ENCODE assay signal across 9 cellular contexts in genomic region chr3:105827959-105828358, GRCh38. TPM values are rescaled to one million over a fixed set of nuclear protein-coding genes. Genes with fewer than 3 reads are reported as not detected.
DNase-seq lines count a peak whose midpoint lies in the region; ATAC-seq and TF ChIP-seq lines count a peak whose summit lies in the region.
"Had no signal": no experiment of that assay in that cellular context is flagged by ENCODE, and none has a peak within 500 bp of the region (broad histone marks: within the 10 kb centered on the region; RNA-seq: fewer than 3 reads in every experiment).

No MANE protein-coding gene starts in this region.

- peak overlapping the region; percentile 69 to 92 (median 87) for H3K27ac Mint-ChIP-seq in CD8-positive, alpha-beta memory T cell
- H3K27ac Mint-ChIP-seq in chondrocyte (ENCODE audit: unreplicated experiment), result peak overlapping the region; percentile 17

- no peaks in the 10 kb centered on the region for H3K9me3 Mint-ChIP-seq in CD8-positive, alpha-beta memory T cell
- H3K9me3 Mint-ChIP-seq in chondrocyte (ENCODE audit: low read depth), result peaks cover 3% of the 10 kb centered on the region

- no peaks in the 10 kb centered on the region for H3K36me3 ChIP-seq in CD8-positive, alpha-beta memory T cell (ENCODE audit: insufficient read depth, low read length)

- intact Hi-C loops in dorsolateral prefrontal cortex (cut with DNase I), result no loop called here

- peaks cover 82 to 98% (median 94%) of the 10 kb centered on the region in 3 donors for H3K4me1 Mint-ChIP-seq in CD8-positive, alpha-beta memory T cell
- peaks cover 31% of the 10 kb centered on the region for H3K4me1 Mint-ChIP-seq in chondrocyte (ENCODE audit: low read depth)

- no peaks in the 10 kb centered on the region for H3K27me3 ChIP-seq in CD8-positive, alpha-beta memory T cell (ENCODE audit: insufficient read depth, low read length, poor library complexity, severe bottlenecking)
- no peaks in the 10 kb centered on the region for H3K27me3 ChIP-seq in dorsolateral prefrontal cortex

- DNase-seq in CD8-positive, alpha-beta memory T cell, result no peak
- DNase-seq in LoVo (ENCODE audit: low spot score) (peak; percentile 38), chondrocyte (ENCODE audit: low spot score) (no peak), mucosa of gallbladder (ENCODE audit: low spot score) (peak; percentile 49), inferior parietal cortex (ENCODE audit: extremely low spot score) (no peak), hypothalamus (lab: John Stamatoyannopoulos, UW) (no peak), dorsolateral prefrontal cortex (no peak)

- no peak for ATAC-seq in GM18907 (IDR thresholded peaks at IDR 0.05; ENCODE audit: unreplicated experiment)

- CTCF ChIA-PET in CD8-positive, alpha-beta memory T cell (lab: Charles Lee), result interaction anchor here (1.1 kb wide), 1 partner anchor 18 kb away, joined by 3 read pairs; no protein-coding TSS in a partner anchor

- H3K9me3 ChIP-seq in CD8-positive, alpha-beta memory T cell (ENCODE audit: low read length), result no peaks in the 10 kb centered on the region

- no peak overlapping the region for H3K4me3 ChIP-seq in CD8-positive, alpha-beta memory T cell (ENCODE audit: low read length)
- no peak overlapping the region for H3K4me3 ChIP-seq in dorsolateral prefrontal cortex

- H3K27ac ChIP-seq in CD8-positive, alpha-beta memory T cell (ENCODE audit: low read depth, low read length), result no peak overlapping the region
- H3K27ac ChIP-seq in dorsolateral prefrontal cortex, result no peak overlapping the region
- H3K27ac ChIP-seq: HL-60 had no signal

- peak overlapping the region in 6 of 7 donors; percentile 13 to 60 (median 54) for H3K4me3 Mint-ChIP-seq in CD8-positive, alpha-beta memory T cell
- no peak overlapping the region for H3K4me3 Mint-ChIP-seq in chondrocyte (ENCODE audit: unreplicated experiment)

- peaks cover 77% of the 10 kb centered on the region for H3K4me1 ChIP-seq in CD8-positive, alpha-beta memory T cell (ENCODE audit: insufficient read depth, low read length)

- TF ChIP-seq CTCF in chondrocyte (IDR thresholded peaks at IDR 0.05) (peak; percentile 72), dorsolateral prefrontal cortex (IDR thresholded peaks at IDR 0.05 in 54 of 56, conservative IDR thresholded peaks at IDR 0.05 in 2 of 56; ENCODE audit: low read depth in 1 of 56, partially characterized antibody in 56 of 56) (no peak)

- peaks cover 25 to 59% (median 30%) of the 10 kb centered on the region in 3 donors for H3K36me3 Mint-ChIP-seq in CD8-positive, alpha-beta memory T cell
- peaks cover 7% of the 10 kb centered on the region for H3K36me3 Mint-ChIP-seq in chondrocyte (ENCODE audit: low read depth)

- POLR2A ChIA-PET in CD8-positive, alpha-beta memory T cell (lab: Charles Lee), result interaction anchor here (0.7 to 0.8 kb wide), 2 partner anchors 12 to 19 kb away, joined by 3 read pairs; no protein-coding TSS in a partner anchor

- H3K27me3 Mint-ChIP-seq in CD8-positive, alpha-beta memory T cell, result no peaks in the 10 kb centered on the region
- no peaks in the 10 kb centered on the region for H3K27me3 Mint-ChIP-seq in chondrocyte (ENCODE audit: low read depth)

RNA-seq across cellular contexts. Expression of gene CBLB, which starts 40.9 kb away (rescaled TPM):
- total RNA-seq in CD8-positive, alpha-beta memory T cell, result 100 to 1,000 TPM; 112 to 113 TPM
- polyA plus RNA-seq in CD8-positive, alpha-beta memory T cell, result 67.7 TPM
- total RNA-seq in chondrocyte (25.0 to 28.0 TPM (median 26.9 TPM) in 3 replicates), mucosa of gallbladder (33.6 TPM), dorsolateral prefrontal cortex (10 to 100 TPM; 13.4 to 34.8 (median 20.8) TPM)

Comparison
In these comparisons a context has a peak if more than half of its experiments do, and no peak if none do; other contexts are left out.
1. DNase-seq: peak in LoVo (single experiment) and mucosa of gallbladder (single experiment); none in CD8-positive, alpha-beta memory T cell (0 of 5), chondrocyte (single experiment), inferior parietal cortex (single experiment), hypothalamus (0 of 51) and dorsolateral prefrontal cortex (0 of 10).